In genomic region chr4:26288308-26288982, GRCh38 we compare ENCODE assay signal across 8 cellular contexts. TPM values are rescaled to one million over a fixed set of nuclear protein-coding genes. Genes with fewer than 3 reads are reported as not detected.
DNase-seq lines count a peak whose midpoint lies in the region; ATAC-seq and TF ChIP-seq lines count a peak whose summit lies in the region.

No MANE protein-coding gene starts in this region.

- no peak overlapping the region for H4K12ac ChIP-seq in trophoblast cell (ENCODE audit: low read depth, low read length)

- peak; percentile 61 for ATAC-seq in GM21526 (IDR thresholded peaks at IDR 0.05; ENCODE audit: low FRiP score, unreplicated experiment)

- H2AFZ ChIP-seq in trophoblast cell (ENCODE audit: insufficient read depth, low read length, poor library complexity), result no peak overlapping the region

- H3K18ac ChIP-seq in trophoblast cell (ENCODE audit: low read length), result no peak overlapping the region

- H3K4me2 ChIP-seq in trophoblast cell (ENCODE audit: low read length), result no peak overlapping the region

- no CpG with 5 or more reads among the region's 6 CpGs for WGBS in trophoblast cell (ENCODE audit: extremely low coverage, insufficient coverage, insufficient read length)

- intact Hi-C loops in A673 (cut with micrococcal nuclease; ENCODE audit: unreplicated experiment), result no loop called here
- intact Hi-C loops in dorsolateral prefrontal cortex (cut with DNase I), result no loop called here

- H2AK5ac ChIP-seq in trophoblast cell (ENCODE audit: low read length), result no peak overlapping the region

- no peak overlapping the region for H2BK120ac ChIP-seq in trophoblast cell (ENCODE audit: insufficient read depth, low read length, poor library complexity)

- peaks cover 29% of the 10 kb centered on the region for H3K4me1 ChIP-seq in adipocyte (ENCODE audit: control insufficient read depth, insufficient read depth, low read length)
- H3K4me1 ChIP-seq in trophoblast cell (ENCODE audit: control insufficient read depth in 1 of 2, insufficient read depth in 2 of 2, low read length in 2 of 2), result peaks cover 0 to 2% of the 10 kb centered on the region in 2 experiments
- H3K4me1 ChIP-seq in A673 (ENCODE audit: insufficient read depth, low read length, poor library complexity, severe bottlenecking), result no peaks in the 10 kb centered on the region

- H3K23ac ChIP-seq in trophoblast cell (ENCODE audit: low read length), result no peak overlapping the region

- POLR2A ChIA-PET in A673 (lab: Charles Lee; ENCODE audit: low non-redundant PET), result no interaction called here

- H3K9me3 ChIP-seq in adipocyte (ENCODE audit: control insufficient read depth, low read length) (no peaks in the 10 kb centered on the region), trophoblast cell (ENCODE audit: insufficient read depth, low read depth, low read length) (no peaks in the 10 kb centered on the region), A673 (ENCODE audit: low read depth, low read length, poor library complexity, severe bottlenecking) (no peaks in the 10 kb centered on the region)

- no peak overlapping the region for H4K8ac ChIP-seq in trophoblast cell (ENCODE audit: low read depth, low read length)

- H3K36me3 ChIP-seq in adipocyte (ENCODE audit: control insufficient read depth, insufficient read depth, low read length, severe bottlenecking) (no peaks in the 10 kb centered on the region), trophoblast cell (ENCODE audit: control insufficient read depth in 1 of 2, insufficient read depth in 2 of 2, low read length in 2 of 2) (peaks cover 0 to 1% of the 10 kb centered on the region in 2 experiments), A673 (ENCODE audit: insufficient read depth, low read length, poor library complexity, severe bottlenecking) (no peaks in the 10 kb centered on the region)

- H2BK5ac ChIP-seq in trophoblast cell (ENCODE audit: low read depth, low read length, poor library complexity), result no peak overlapping the region

- peak overlapping the region; percentile 98 for H3K27ac ChIP-seq in HL-60 (replicated peaks)
- no peak overlapping the region for H3K27ac ChIP-seq in trophoblast cell (ENCODE audit: low read depth, low read length)
- no peak overlapping the region for H3K27ac ChIP-seq in A673 (ENCODE audit: low read depth, low read length, poor library complexity, severe bottlenecking)
- peak overlapping the region in 3 of 59 donors; percentile 7 to 10 (median 9) for H3K27ac ChIP-seq in dorsolateral prefrontal cortex

- H3K4me3 ChIP-seq in HL-60 (replicated peaks; ENCODE audit: insufficient read depth, low read length) (no peak overlapping the region), adipocyte (ENCODE audit: low read length) (peak overlapping the region; percentile 7), trophoblast cell (ENCODE audit: low read depth, low read length) (no peak overlapping the region), A673 (ENCODE audit: low read depth, low read length, poor library complexity, severe bottlenecking) (no peak overlapping the region), dorsolateral prefrontal cortex (no peak overlapping the region)

- H4K91ac ChIP-seq in trophoblast cell (ENCODE audit: low read depth, low read length), result no peak overlapping the region

- H3K79me1 ChIP-seq in trophoblast cell (ENCODE audit: low read length), result no peaks in the 10 kb centered on the region

- in situ Hi-C loops in GM13976 (cut with MboI; ENCODE audit: low sequenced_read_pairs, unreplicated experiment), result no loop called here

- H3K14ac ChIP-seq in trophoblast cell (ENCODE audit: low read length), result no peak overlapping the region

- TF ChIP-seq CTCF in GM13976 (IDR thresholded peaks at IDR 0.05; ENCODE audit: borderline replicate concordance, control extremely low read depth, extremely low read depth, insufficient read depth, missing control alignments) (no peak), HL-60 (IDR thresholded peaks at IDR 0.05; ENCODE audit: insufficient read depth, low read length) (no peak), A673 (conservative IDR thresholded peaks at IDR 0.05; ENCODE audit: low read depth, low read length) (no peak), dorsolateral prefrontal cortex (IDR thresholded peaks at IDR 0.05 in 54 of 56, conservative IDR thresholded peaks at IDR 0.05 in 2 of 56; ENCODE audit: low read depth in 1 of 56, partially characterized antibody in 56 of 56) (no peak)

- CTCF ChIA-PET in A673 (lab: Charles Lee), result no interaction called here

- DNase-seq in GM13976 (ENCODE audit: low spot score) (peak; percentile 57), HL-60 (ENCODE audit: low read depth in 1 of 2, low spot score in 1 of 2) (peak; percentile 81 to 94), adipocyte (ENCODE audit: low read depth) (peak; percentile 63), trophoblast cell (peak; percentile 13 to 41), A673 (ENCODE audit: low spot score) (no peak), dorsolateral prefrontal cortex (no peak), dermis blood vessel endothelial cell (no peak)

- no peak overlapping the region for H3K4ac ChIP-seq in trophoblast cell (ENCODE audit: low read depth, low read length)

- H3K27me3 ChIP-seq in HL-60 (ENCODE audit: insufficient read depth, poor library complexity, severe bottlenecking) (no peaks in the 10 kb centered on the region), adipocyte (replicated peaks; ENCODE audit: control insufficient read depth, insufficient read depth, low read length) (no peaks in the 10 kb centered on the region), trophoblast cell (ENCODE audit: insufficient read depth, low read length) (no peaks in the 10 kb centered on the region), A673 (replicated peaks; ENCODE audit: insufficient read depth, low read depth, low read length, poor library complexity) (no peaks in the 10 kb centered on the region), dorsolateral prefrontal cortex (no peaks in the 10 kb centered on the region)

- no TSS peak for BruUV-seq in A673 (replicated peaks; lab: Mats Ljungman, UMichigan)

- no peak overlapping the region for H2BK12ac ChIP-seq in trophoblast cell (ENCODE audit: low read length)

- H3K79me2 ChIP-seq in trophoblast cell (ENCODE audit: control insufficient read depth, insufficient read depth, low read length, poor library complexity), result no peaks in the 10 kb centered on the region

- H3K9ac ChIP-seq in adipocyte (ENCODE audit: low read length) (no peak overlapping the region), trophoblast cell (ENCODE audit: low read length) (no peak overlapping the region)

RNA-seq across cellular contexts. Expression of gene RBPJ, which starts 32.4 kb away (rescaled TPM):
- polyA plus RNA-seq in trophoblast cell (2013), result 45.4 and 47.2 TPM in 2 replicates
- 59.8 and 65.3 TPM in 2 replicates for total RNA-seq in A673 (2021)
- 100 to 1,000 TPM in 35 of 120 experiments, 10 to 100 TPM in 85; 61.1 to 192 (median 89.2) TPM for total RNA-seq in dorsolateral prefrontal cortex
- 53.9 and 77.2 TPM in 2 replicates for total RNA-seq in dermis blood vessel endothelial cell

Comparison
In these comparisons a context has a peak if more than half of its experiments do, and no peak if none do; other contexts are left out.
1. DNase-seq: peak in GM13976 (single experiment), HL-60 (2 of 2), adipocyte (single experiment) and trophoblast cell (2 of 2); none in A673 (single experiment), dorsolateral prefrontal cortex (0 of 10) and dermis blood vessel endothelial cell (single experiment).